In the genomic region with DNA sequence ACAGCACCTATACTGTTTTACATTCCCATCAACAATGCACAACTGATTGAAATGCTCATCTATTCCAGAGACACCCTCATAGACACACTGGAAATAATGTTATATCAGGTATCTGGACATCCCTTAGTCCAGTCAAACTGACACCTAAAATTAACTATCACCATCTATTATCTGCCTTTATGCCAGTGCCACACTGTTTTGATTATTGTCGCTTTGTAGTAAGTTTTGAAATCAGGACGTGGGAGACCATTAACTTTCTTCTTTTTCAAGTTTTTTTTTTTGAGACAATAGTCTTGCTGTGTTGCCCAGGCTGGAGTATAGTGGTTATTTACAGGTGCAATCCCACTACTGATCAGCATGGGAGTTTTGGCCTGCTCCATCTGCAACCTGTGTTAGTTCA, we compare ENCODE assay signal across 11 cellular contexts. TPM values are rescaled to one million over a fixed set of nuclear protein-coding genes. Genes with fewer than 3 reads are reported as not detected.
"Had no signal": no experiment of that assay in that cellular context is flagged by ENCODE, and none has a peak within 500 bp of the region (broad histone marks: within the 10 kb centered on the region; RNA-seq: fewer than 3 reads in every experiment).

No MANE protein-coding gene starts in this region.

- H3K4me1 ChIP-seq: HAP-1 had no signal

- H3K9me3 ChIP-seq: HAP-1 had no signal

- H3K27ac ChIP-seq: GM23248 had no signal

- DNase-seq: GM23248, GOT3, H7, H9, HCEC 1CT, HFFc6 had no signal

- H2AFZ ChIP-seq: GM23248, GM23338 had no signal

- H3K36me3 ChIP-seq: HAP-1 had no signal

- H3K4me2 ChIP-seq: GM23338 had no signal

- FAIRE-seq: H1, H54 had no signal

- H3K4me3 ChIP-seq: GM23248, GM23338, HAP-1 had no signal

- H3K9ac ChIP-seq: GM23248 had no signal

- ATAC-seq: GM23338 had no signal

RNA-seq across cellular contexts. Expression of gene KLHL40, which starts 9.4 kb away (rescaled TPM):
- total RNA-seq: GM23248, GM23338, H1, H4, H7, H9, HFFc6 had no signal
- polyA plus RNA-seq: GM23248, GM23338 had no signal

RNA-seq across cellular contexts. Expression of gene HHATL, which starts 26.7 kb away (rescaled TPM):
- total RNA-seq: GM23248, GM23338, H1, H4, H7, HFFc6 had no signal
- polyA plus RNA-seq: GM23248, GM23338 had no signal
